Comparison of ENCODE assay signal across 28 cellular contexts in genomic region chr22:26786398-26786797, GRCh38.
"Had no signal": no experiment of that assay in that cellular context is flagged by ENCODE, and none has a peak within 500 bp of the region (broad histone marks: within the 10 kb centered on the region; RNA-seq: fewer than 3 reads in every experiment).

No MANE protein-coding gene starts in this region.

- H3K4me1 Mint-ChIP-seq: activated CD4-positive, alpha-beta T cell treated with anti-CD3 and anti-CD28 coated beads, Interleukin-2, amount 10 ng/mL, durations not matched to agents 24 days and 14 days; central memory CD8-positive, alpha-beta T cell had no signal

- H3K36me3 ChIP-seq: breast epithelium had no signal

- H3K9me3 Mint-ChIP-seq: activated CD4-positive, alpha-beta memory T cell treated with anti-CD3 and anti-CD28 coated beads for 36 hours; activated CD4-positive, alpha-beta T cell treated with anti-CD3 and anti-CD28 coated beads, Interleukin-2, amount 10 ng/mL, durations not matched to agents 24 days and 14 days; activated naive CD4-positive, alpha-beta T cell treated with anti-CD3 and anti-CD28 coated beads, Interleukin-2, amount 10 ng/mL, durations not matched to agents 7 days and 5 days; activated T-helper 1 cell treated with anti-CD3 and anti-CD28 coated beads, Interleukin-12 subunit alpha, Interleukin-12 subunit beta, Interleukin-2, Interleukin-4 antibody, amounts not matched to agents 30 ng/mL and 10 ng/mL and 1 ng/mL, durations not matched to agents 14 hours and 24 hours and 36 hours; central memory CD8-positive, alpha-beta T cell; dendritic cell treated with granulocyte-macrophage colony-stimulating factor and Interleukin-4, amounts not matched to agents 40 ng/mL and 50 ng/mL, for 4 days; nephron; stimulated activated naive CD8-positive, alpha-beta T cell treated with anti-CD3 and anti-CD28 coated beads, Interleukin-15, Interleukin-2, amounts not matched to agents 100 ng/mL and 50 ng/mL, for 24 hours had no signal

- H3K27me3 Mint-ChIP-seq: activated CD4-positive, alpha-beta memory T cell treated with anti-CD3 and anti-CD28 coated beads for 36 hours; activated CD4-positive, alpha-beta T cell treated with anti-CD3 and anti-CD28 coated beads, Interleukin-2, amount 10 ng/mL, durations not matched to agents 24 days and 14 days; activated naive CD4-positive, alpha-beta T cell treated with anti-CD3 and anti-CD28 coated beads, Interleukin-2, amount 10 ng/mL, durations not matched to agents 7 days and 5 days; central memory CD8-positive, alpha-beta T cell; dendritic cell treated with granulocyte-macrophage colony-stimulating factor and Interleukin-4, amounts not matched to agents 40 ng/mL and 50 ng/mL, for 4 days; stimulated activated naive CD8-positive, alpha-beta T cell treated with anti-CD3 and anti-CD28 coated beads, Interleukin-15, Interleukin-2, amounts not matched to agents 100 ng/mL and 50 ng/mL, for 24 hours had no signal

- H3K27me3 ChIP-seq: breast epithelium, spleen, vagina had no signal

- H3K9me3 ChIP-seq: breast epithelium, spleen, thoracic aorta, vagina had no signal

- H3K27ac Mint-ChIP-seq: activated CD4-positive, alpha-beta memory T cell treated with anti-CD3 and anti-CD28 coated beads for 36 hours; activated CD4-positive, alpha-beta T cell treated with anti-CD3 and anti-CD28 coated beads, Interleukin-2, amount 10 ng/mL, durations not matched to agents 24 days and 14 days; activated T-helper 1 cell treated with anti-CD3 and anti-CD28 coated beads, Interleukin-12 subunit alpha, Interleukin-12 subunit beta, Interleukin-2, Interleukin-4 antibody, amounts not matched to agents 30 ng/mL and 10 ng/mL and 1 ng/mL, durations not matched to agents 14 hours and 24 hours and 36 hours; dendritic cell treated with granulocyte-macrophage colony-stimulating factor and Interleukin-4, amounts not matched to agents 40 ng/mL and 50 ng/mL, for 4 days; endodermal cell; nephron had no signal

- H3K4me3 Mint-ChIP-seq: activated CD4-positive, alpha-beta memory T cell treated with anti-CD3 and anti-CD28 coated beads for 36 hours; activated CD4-positive, alpha-beta T cell treated with anti-CD3 and anti-CD28 coated beads, Interleukin-2, amount 10 ng/mL, durations not matched to agents 24 days and 14 days; activated naive CD4-positive, alpha-beta T cell treated with anti-CD3 and anti-CD28 coated beads, Interleukin-2, amount 10 ng/mL, durations not matched to agents 7 days and 5 days; activated T-helper 1 cell treated with anti-CD3 and anti-CD28 coated beads, Interleukin-12 subunit alpha, Interleukin-12 subunit beta, Interleukin-2, Interleukin-4 antibody, amounts not matched to agents 30 ng/mL and 10 ng/mL and 1 ng/mL, durations not matched to agents 14 hours and 24 hours and 36 hours; central memory CD8-positive, alpha-beta T cell; dendritic cell treated with granulocyte-macrophage colony-stimulating factor and Interleukin-4, amounts not matched to agents 40 ng/mL and 50 ng/mL, for 4 days; endodermal cell; nephron; stimulated activated naive CD8-positive, alpha-beta T cell treated with anti-CD3 and anti-CD28 coated beads, Interleukin-15, Interleukin-2, amounts not matched to agents 100 ng/mL and 50 ng/mL, for 24 hours had no signal

- H3K4me1 ChIP-seq: breast epithelium, spleen, vagina had no signal

- DNase-seq: activated CD4-positive, alpha-beta memory T cell treated with anti-CD3 and anti-CD28 coated beads for 36 hours; activated CD4-positive, alpha-beta T cell treated with anti-CD3 and anti-CD28 coated beads, Interleukin-2, amount 10 ng/mL, durations not matched to agents 24 days and 14 days; activated CD4-positive, CD25-positive, alpha-beta regulatory T cell treated with anti-CD3 and anti-CD28 coated beads, Interleukin-2, amount 50 U/mL, for 72 hours; activated CD8-positive, alpha-beta memory T cell treated with anti-CD3 and anti-CD28 coated beads, Interleukin-2, amount 50 U/mL, for 4 hours; activated effector memory CD4-positive, alpha-beta T cell treated with anti-CD3 and anti-CD28 coated beads, Interleukin-2, amount 50 U/mL, for 16 hours; activated naive CD4-positive, alpha-beta T cell treated with anti-CD3 and anti-CD28 coated beads, Interleukin-2, amount 10 ng/mL, durations not matched to agents 7 days and 5 days; activated T-cell treated with anti-CD3 and anti-CD28 coated beads, Interleukin-2, amount 50 U/mL, for 1 hour; endodermal cell; foreskin fibroblast; head of caudate nucleus; hippocampal formation; left cardiac atrium; mammary epithelial cell; posterior cingulate gyrus; right cardiac atrium; spleen; trophoblast cell had no signal

- FAIRE-seq: keratinocyte had no signal

- H3K4me3 ChIP-seq: breast epithelium, spleen, thoracic aorta, vagina had no signal

- ATAC-seq: esophagus mucosa, left cardiac atrium, right cardiac atrium had no signal

- H3K27ac ChIP-seq: breast epithelium, spleen, thoracic aorta, vagina, VCaP had no signal
